11 cellular contexts compared by ENCODE assay signal in genomic region chr6:43120938-43121913, GRCh38. TPM values are rescaled to one million over a fixed set of nuclear protein-coding genes. Genes with fewer than 3 reads are reported as not detected.
A peak's percentile ranks its signal among the peaks of the same experiment; 100 is the strongest.
DNase-seq lines count a peak whose midpoint lies in the region; ATAC-seq, FAIRE-seq and TF ChIP-seq lines count a peak whose summit lies in the region.
"Had no signal": no experiment of that assay in that cellular context is flagged by ENCODE, and none has a peak within 500 bp of the region (broad histone marks: within the 10 kb centered on the region; RNA-seq: fewer than 3 reads in every experiment).

No MANE protein-coding gene starts in this region.

- no peak for FAIRE-seq in A549 (lab: Jason Lieb, UNC)
- FAIRE-seq: endothelial cell of umbilical vein had no signal

- no peak for TF ChIP-seq RAD21 in A549 (conservative IDR thresholded peaks at IDR 0.05 in 1 of 2, IDR thresholded peaks at IDR 0.05 in 1 of 2)

- TF ChIP-seq CTCF in A549 (IDR thresholded peaks at IDR 0.05) (no peak), mesothelial cell of epicardium (IDR thresholded peaks at IDR 0.05; ENCODE audit: unreplicated experiment) (no peak)

- WGBS in A549 (ENCODE audit: missing lambda C conversion rate) = 54% methylated on average over 7 of the region's 9 CpGs

- TF ChIP-seq POLR2A in A549 (IDR thresholded peaks at IDR 0.05; ENCODE audit: low read length) (no peak), GM18505 (IDR thresholded peaks at IDR 0.05; ENCODE audit: borderline replicate concordance, extremely low read depth, insufficient read depth, insufficient read length) (no peak)

- peaks cover 59% of the 10 kb centered on the region for H3K4me1 Mint-ChIP-seq in mesothelial cell of epicardium

- POLR2A ChIA-PET in A549 (lab: Yijun Ruan, JAX) = no interaction called here

- peak overlapping the region; percentile 19; the same call in 2 of the 3 replicates for H3K4me2 ChIP-seq in A549

- H3K27ac ChIP-seq in A549 = peak overlapping the region in 1 of 2 experiments; percentile 63; a peak in 2 of 6 replicates

- DNase-seq in A549 (ENCODE audit: low read depth in 1 of 2, low spot score in 1 of 2) (peak in 1 of 2 experiments; percentile 39), M059J (ENCODE audit: low read depth) (peak; percentile 100), dermis blood vessel endothelial cell (peak; percentile 7), mesothelial cell of epicardium (ENCODE audit: low spot score in 2 of 2, unreplicated experiment in 2 of 2) (no peak), T-helper 1 cell (no peak), DMS114 treated with DMSO at 0.1 percent for 48 hours (lab: John Stamatoyannopoulos, UW; ENCODE audit: unreplicated experiment) (no peak)
- DNase-seq: CD8-positive, alpha-beta T cell had no signal

- no peaks in the 10 kb centered on the region for H3K9me3 ChIP-seq in A549

- no peaks in the 10 kb centered on the region for H3K27me3 Mint-ChIP-seq in mesothelial cell of epicardium (ENCODE audit: low read depth)

- no peak overlapping the region for H3K4me3 ChIP-seq in A549

- peaks cover 8% of the 10 kb centered on the region; the same call in 1 of the 3 replicates for H3K4me1 ChIP-seq in A549

- ATAC-seq in A549 (peak; percentile 72 to 75; a peak in 5 of 6 replicates), HG03565 (IDR thresholded peaks at IDR 0.05; ENCODE audit: unreplicated experiment) (no peak), GM18505 (IDR thresholded peaks at IDR 0.05; ENCODE audit: unreplicated experiment) (no peak)
- ATAC-seq: CD8-positive, alpha-beta T cell had no signal

- H3K27ac Mint-ChIP-seq in mesothelial cell of epicardium = peak overlapping the region; percentile 86
- H3K27ac Mint-ChIP-seq: CD8-positive, alpha-beta T cell; T-helper 2 cell treated with Interferon-gamma antibody and Interleukin-4, amounts not matched to agents 5 μg/mL and 100 μg/mL, for 36 hours had no signal

- CTCF ChIA-PET in A549 (lab: Yijun Ruan, JAX) = interaction anchor here (0.6 to 0.7 kb wide), 2 partner anchors 26 to 118 kb away, joined by 3 read pairs; no protein-coding TSS in a partner anchor

- no peak for TF ChIP-seq EP300 in A549 (IDR thresholded peaks at IDR 0.05)

- H3K4me3 Mint-ChIP-seq in mesothelial cell of epicardium = no peak overlapping the region
- H3K4me3 Mint-ChIP-seq: CD8-positive, alpha-beta T cell; T-helper 2 cell treated with Interferon-gamma antibody and Interleukin-4, amounts not matched to agents 5 μg/mL and 100 μg/mL, for 36 hours had no signal

- peaks cover 5% of the 10 kb centered on the region for H3K36me3 Mint-ChIP-seq in mesothelial cell of epicardium
- H3K36me3 Mint-ChIP-seq: CD8-positive, alpha-beta T cell had no signal

- H3K9me3 Mint-ChIP-seq in mesothelial cell of epicardium = no peaks in the 10 kb centered on the region
- H3K9me3 Mint-ChIP-seq: CD8-positive, alpha-beta T cell; T-helper 2 cell treated with Interferon-gamma antibody and Interleukin-4, amounts not matched to agents 5 μg/mL and 100 μg/mL, for 36 hours had no signal

TF ChIP-seq in A549, 52 proteins besides CTCF, POLR2A, EP300 and RAD21 (continues in another document):
- TF ChIP-seq KDM1A (IDR thresholded peaks at IDR 0.05; ENCODE audit: low read depth) (no peak), ATOH8 (CRISPR knock-in tag; IDR thresholded peaks at IDR 0.05; ENCODE audit: low read depth) (no peak), NFE2L2 (conservative IDR thresholded peaks at IDR 0.05; ENCODE audit: low read length) (no peak), CHD2 (IDR thresholded peaks at IDR 0.05; ENCODE audit: low read length, partially characterized antibody) (no peak), SREBF2 (IDR thresholded peaks at IDR 0.05) (no peak), HOXB5 (CRISPR knock-in tag; IDR thresholded peaks at IDR 0.05) (no peak), HMGXB4 (CRISPR knock-in tag; IDR thresholded peaks at IDR 0.05; ENCODE audit: borderline replicate concordance) (no peak), TP53 (CRISPR knock-in tag; IDR thresholded peaks at IDR 0.05) (no peak), FOSB (CRISPR knock-in tag; IDR thresholded peaks at IDR 0.05) (no peak), BCL3 (IDR thresholded peaks at IDR 0.05) (no peak), HES2 (IDR thresholded peaks at IDR 0.05) (no peak), ZSCAN20 (CRISPR knock-in tag; IDR thresholded peaks at IDR 0.05) (no peak), BHLHE40 (IDR thresholded peaks at IDR 0.05; ENCODE audit: low read depth, low read length) (no peak), RCOR1 (IDR thresholded peaks at IDR 0.05; ENCODE audit: low read depth, low read length) (no peak), CBX8 (IDR thresholded peaks at IDR 0.05) (no peak), REST (IDR thresholded peaks at IDR 0.05) (no peak)

RNA-seq across cellular contexts. Expression of gene PTK7, which starts 45.1 kb away (rescaled TPM):
- polyA plus RNA-seq in A549 (2011; rRNA removed) = 2.8 and 3.4 TPM in 2 replicates
- 4.3 and 6.3 TPM in 2 replicates for polyA plus RNA-seq in A549 (2012; cell fraction: cytosol; rRNA removed)
- polyA plus RNA-seq in A549 (2012; cell fraction: nucleus; rRNA removed) = 14.0 and 14.4 TPM in 2 replicates
- 4.5 to 5.7 TPM (median 5.6 TPM) in 3 replicates for polyA plus RNA-seq in A549 (2017; fragmentation: RNase III; extraction: RNeasy Plus Mini Kit Qiagen cat#74134 plus additional on column Dnase treatment)
- 4.8 and 7.2 TPM in 2 replicates for polyA minus RNA-seq in A549 (2011; rRNA and poly(A)+ RNA removed)
- 76.3 and 162 TPM in 2 replicates for total RNA-seq in M059J (2014; rRNA removed; shearing (Covaris generic))
- 23.0 and 29.9 TPM in 2 replicates for total RNA-seq in dermis blood vessel endothelial cell
- 303 to 313 TPM (median 308 TPM) in 3 replicates for total RNA-seq in mesothelial cell of epicardium

RNA-seq across cellular contexts. Expression of gene SRF, which starts 49.8 kb away (rescaled TPM):
- polyA plus RNA-seq in A549 (2011; rRNA removed) (16.2 and 16.7 TPM in 2 replicates), A549 (2017; fragmentation: RNase III; extraction: RNeasy Plus Mini Kit Qiagen cat#74134 plus additional on column Dnase treatment) (14.0 to 15.7 TPM (median 14.2 TPM) in 3 replicates)
- polyA plus RNA-seq in A549 (2012; cell fraction: cytosol; rRNA removed) = 25.2 and 34.8 TPM in 2 replicates
- polyA plus RNA-seq in A549 (2012; cell fraction: nucleus; rRNA removed) = 32.9 and 37.0 TPM in 2 replicates
- polyA minus RNA-seq in A549 (2011; rRNA and poly(A)+ RNA removed) = 21.0 and 23.1 TPM in 2 replicates
- total RNA-seq in M059J (2014; rRNA removed; shearing (Covaris generic)) = 15.6 and 26.5 TPM in 2 replicates
- total RNA-seq in dermis blood vessel endothelial cell (16.5 and 19.7 TPM in 2 replicates), mesothelial cell of epicardium (52.0 to 52.8 TPM (median 52.2 TPM) in 3 replicates)

Comparison
In these comparisons a context has a peak if more than half of its experiments do, and no peak if none do; other contexts are left out.
1. ATAC-seq: peak in A549 (2 of 2); none in HG03565 (single experiment) and GM18505 (single experiment).
2. DNase-seq: peak in M059J (single experiment) and dermis blood vessel endothelial cell (single experiment); none in mesothelial cell of epicardium (0 of 2), T-helper 1 cell (0 of 5) and DMS114 treated with DMSO at 0.1 percent for 48 hours (single experiment).